ENCODE assay signal across 18 cellular contexts in the genomic region with DNA sequence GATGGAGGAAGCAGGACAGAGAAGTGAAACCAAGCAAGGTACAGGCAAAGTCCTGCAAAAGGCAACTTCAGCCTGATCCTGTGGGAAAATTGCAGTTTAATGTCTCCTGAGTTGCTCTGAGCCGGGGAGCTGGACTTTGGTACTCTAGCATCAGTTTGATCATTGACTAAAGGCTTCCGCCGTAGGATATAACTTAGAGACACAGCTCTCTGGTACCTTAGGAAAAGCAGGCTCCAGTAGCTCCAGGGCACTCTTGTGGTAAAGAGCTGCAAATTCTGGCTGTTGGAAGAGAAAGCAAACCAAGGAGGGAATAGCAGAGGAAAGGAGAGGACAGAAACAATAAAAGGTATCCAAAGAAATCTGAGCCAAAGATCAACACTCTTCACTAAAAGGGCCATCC.
"Had no signal": no experiment of that assay in that cellular context is flagged by ENCODE, and none has a peak within 500 bp of the region (broad histone marks: within the 10 kb centered on the region; RNA-seq: fewer than 3 reads in every experiment).

No MANE protein-coding gene starts in this region.

- DNase-seq: activated CD4-positive, alpha-beta T cell treated with anti-CD3 and anti-CD28 coated beads, Interleukin-2, amount 50 U/mL, for 1 hour; activated CD4-positive, CD25-positive, alpha-beta regulatory T cell treated with anti-CD3 and anti-CD28 coated beads, Interleukin-2, amount 50 U/mL, for 72 hours; activated CD8-positive, alpha-beta memory T cell treated with anti-CD3 and anti-CD28 coated beads, Interleukin-2, amount 50 U/mL, for 4 hours; activated effector memory CD4-positive, alpha-beta T cell treated with Interleukin-2 at 50 U/mL for 16 hours; activated naive CD4-positive, alpha-beta T cell treated with anti-CD3 and anti-CD28 coated beads, Interleukin-2, amount 50 U/mL, for 16 hours; activated T-cell treated with anti-CD3 and anti-CD28 coated beads, Interleukin-2, amount 50 U/mL, for 48 hours; aorta; colonic mucosa; mesenchymal stem cell; natural killer cell; nucleus accumbens; retina; stimulated activated CD4-positive, alpha-beta T cell treated with anti-CD3 and anti-CD28 coated beads, Interleukin-12 subunit alpha, Interleukin-12 subunit beta, amount 100 ng/mL, for 4 hours; stimulated activated CD4-positive, alpha-beta T cell treated with anti-CD3 and anti-CD28 coated beads, Interleukin-1b, Interleukin-23, amount 100 ng/mL, for 48 hours had no signal

- H3K27ac ChIP-seq: brain microvascular endothelial cell, colonic mucosa had no signal

- H3K4me1 Mint-ChIP-seq: central memory CD8-positive, alpha-beta T cell; natural killer cell had no signal

- ATAC-seq: natural killer cell had no signal

- H3K4me1 ChIP-seq: colonic mucosa had no signal

- H3K9me3 ChIP-seq: colonic mucosa had no signal

- H3K27ac Mint-ChIP-seq: natural killer cell; stimulated activated naive CD8-positive, alpha-beta T cell treated with anti-CD3 and anti-CD28 coated beads, Interleukin-15, Interleukin-2, amounts not matched to agents 100 ng/mL and 50 ng/mL, for 24 hours; type B pancreatic cell had no signal

- H3K4me3 Mint-ChIP-seq: central memory CD8-positive, alpha-beta T cell; natural killer cell; stimulated activated naive CD8-positive, alpha-beta T cell treated with anti-CD3 and anti-CD28 coated beads, Interleukin-15, Interleukin-2, amounts not matched to agents 100 ng/mL and 50 ng/mL, for 24 hours; type B pancreatic cell had no signal

- H3K36me3 Mint-ChIP-seq: natural killer cell, type B pancreatic cell had no signal

- H3K36me3 ChIP-seq: brain microvascular endothelial cell, colonic mucosa had no signal

- H3K27me3 Mint-ChIP-seq: central memory CD8-positive, alpha-beta T cell; stimulated activated naive CD8-positive, alpha-beta T cell treated with anti-CD3 and anti-CD28 coated beads, Interleukin-15, Interleukin-2, amounts not matched to agents 100 ng/mL and 50 ng/mL, for 24 hours; type B pancreatic cell had no signal

- H3K4me3 ChIP-seq: colonic mucosa had no signal

- H3K27me3 ChIP-seq: brain microvascular endothelial cell, colonic mucosa had no signal
